ENCODE assay signal across 1 cellular context in the genomic region with DNA sequence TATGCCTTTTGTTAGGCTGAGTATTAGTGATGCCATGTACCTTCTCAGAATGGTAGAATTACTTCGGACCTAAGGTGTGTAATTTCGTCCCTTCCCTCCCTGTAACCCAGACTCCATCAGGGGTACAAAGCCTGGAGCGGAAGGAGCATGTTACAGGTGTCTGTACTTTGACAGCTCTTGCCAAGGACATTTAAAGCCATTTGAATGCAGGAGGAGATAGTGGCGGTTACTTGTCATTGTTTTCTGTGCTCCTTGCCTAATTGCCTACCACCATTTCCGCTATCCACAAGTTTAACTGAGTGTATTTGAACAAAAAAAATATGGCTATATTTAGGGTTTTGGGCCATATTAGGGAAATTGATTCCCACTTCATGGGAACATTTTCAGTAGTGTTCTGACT.
TF ChIP-seq lines count a peak whose summit lies in the region.

No MANE protein-coding gene starts in this region.

TF ChIP-seq in K562, 482 proteins besides CTCF, POLR2A, EP300 and RAD21:
- TF ChIP-seq NCOA4 (IDR thresholded peaks at IDR 0.05; ENCODE audit: partially characterized antibody) (no peak), MXI1 (IDR thresholded peaks at IDR 0.05; ENCODE audit: low read depth, low read length) (no peak)
- TF ChIP-seq, protein P1, sequence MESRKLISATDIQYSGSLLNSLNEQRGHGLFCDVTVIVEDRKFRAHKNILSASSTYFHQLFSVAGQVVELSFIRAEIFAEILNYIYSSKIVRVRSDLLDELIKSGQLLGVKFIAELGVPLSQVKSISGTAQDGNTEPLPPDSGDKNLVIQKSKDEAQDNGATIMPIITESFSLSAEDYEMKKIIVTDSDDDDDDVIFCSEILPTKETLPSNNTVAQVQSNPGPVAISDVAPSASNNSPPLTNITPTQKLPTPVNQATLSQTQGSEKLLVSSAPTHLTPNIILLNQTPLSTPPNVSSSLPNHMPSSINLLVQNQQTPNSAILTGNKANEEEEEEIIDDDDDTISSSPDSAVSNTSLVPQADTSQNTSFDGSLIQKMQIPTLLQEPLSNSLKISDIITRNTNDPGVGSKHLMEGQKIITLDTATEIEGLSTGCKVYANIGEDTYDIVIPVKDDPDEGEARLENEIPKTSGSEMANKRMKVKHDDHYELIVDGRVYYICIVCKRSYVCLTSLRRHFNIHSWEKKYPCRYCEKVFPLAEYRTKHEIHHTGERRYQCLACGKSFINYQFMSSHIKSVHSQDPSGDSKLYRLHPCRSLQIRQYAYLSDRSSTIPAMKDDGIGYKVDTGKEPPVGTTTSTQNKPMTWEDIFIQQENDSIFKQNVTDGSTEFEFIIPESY (CRISPR knock-in tag; IDR thresholded peaks at IDR 0.05): peak; percentile 65; the same call in 1 of the 2 replicates
